ENCODE assay signal across 15 cellular contexts in genomic region chr13:52446265-52446664, GRCh38.
"Had no signal": no experiment of that assay in that cellular context is flagged by ENCODE, and none has a peak within 500 bp of the region (broad histone marks: within the 10 kb centered on the region; RNA-seq: fewer than 3 reads in every experiment).

No MANE protein-coding gene starts in this region.

- H3K9me3 ChIP-seq: pancreas, vagina had no signal

- H3K36me3 ChIP-seq: pancreas had no signal

- H3K27ac ChIP-seq: dorsolateral prefrontal cortex, hepatocyte, pancreas had no signal

- DNase-seq: activated CD4-positive, alpha-beta T cell treated with anti-CD3 and anti-CD28 coated beads, Interleukin-2, amount 50 U/mL, for 48 hours; activated CD4-positive, CD25-positive, alpha-beta regulatory T cell treated with anti-CD3 and anti-CD28 coated beads, Interleukin-2, amount 50 U/mL, for 72 hours; activated CD8-positive, alpha-beta memory T cell treated with anti-CD3 and anti-CD28 coated beads, Interleukin-2, amount 10 ng/mL, durations not matched to agents 7 days and 5 days; activated gamma-delta T cell treated with Interleukin-2 at 50 U/mL for 16 hours; activated naive CD8-positive, alpha-beta T cell treated with anti-CD3 and anti-CD28 coated beads for 36 hours; activated T-cell treated with anti-CD3 and anti-CD28 coated beads, Interleukin-2, amount 50 U/mL, for 48 hours; aorta; dorsolateral prefrontal cortex; pancreas; stimulated activated CD4-positive, alpha-beta T cell treated with anti-CD3 and anti-CD28 coated beads, Interleukin-15, amount 100 ng/mL, for 24 hours; stimulated activated CD4-positive, alpha-beta T cell treated with anti-CD3 and anti-CD28 coated beads, Interleukin-4, amount 100 ng/mL, for 24 hours; stimulated activated naive CD8-positive, alpha-beta T cell treated with anti-CD3 and anti-CD28 coated beads, Interleukin-15, amount 100 ng/mL, for 72 hours; T-helper 2 cell had no signal

- H3K27me3 ChIP-seq: dorsolateral prefrontal cortex, hepatocyte, pancreas, vagina had no signal

- H3K4me2 ChIP-seq: hepatocyte had no signal

- H3K4me3 ChIP-seq: dorsolateral prefrontal cortex, hepatocyte, pancreas, vagina had no signal

- ATAC-seq: activated CD8-positive, alpha-beta memory T cell treated with anti-CD3 and anti-CD28 coated beads, Interleukin-2, amount 10 ng/mL, durations not matched to agents 7 days and 5 days; pancreas; stimulated activated naive CD8-positive, alpha-beta T cell treated with anti-CD3 and anti-CD28 coated beads, Interleukin-15, amount 100 ng/mL, for 72 hours had no signal

- H2AFZ ChIP-seq: hepatocyte had no signal
